ENCODE assay signal across 13 cellular contexts in the genomic region with DNA sequence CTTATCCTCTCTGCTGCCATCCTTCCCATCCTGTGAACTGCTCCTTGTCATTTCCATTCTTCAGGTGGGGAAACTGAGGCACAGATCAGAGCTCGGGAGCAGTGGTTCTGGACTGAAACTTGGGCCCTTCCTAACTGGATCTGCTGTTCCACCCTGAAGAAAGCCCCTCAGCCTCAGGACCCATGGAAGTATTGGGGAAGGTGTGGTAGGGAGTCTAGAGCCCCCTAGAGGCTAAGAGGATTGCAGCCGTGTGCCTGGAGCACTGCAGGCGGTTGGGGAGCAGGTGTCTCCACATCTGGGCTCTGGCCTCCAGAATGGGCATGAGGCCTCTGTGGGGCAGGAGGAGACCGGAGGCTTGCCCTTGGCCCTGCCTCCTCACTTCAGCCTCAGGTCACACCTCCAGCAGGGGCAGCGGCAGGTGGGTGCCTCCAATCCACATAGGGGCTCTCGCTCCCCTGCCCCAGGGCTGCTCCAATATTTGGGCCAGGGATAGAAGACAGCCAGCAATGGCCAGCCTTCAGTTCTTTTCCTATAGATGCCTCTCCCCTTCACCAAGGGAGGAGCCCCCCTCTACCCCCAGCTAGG. TPM values are rescaled to one million over a fixed set of nuclear protein-coding genes. Genes with fewer than 3 reads are reported as not detected.
DNase-seq lines count a peak whose midpoint lies in the region; ATAC-seq and TF ChIP-seq lines count a peak whose summit lies in the region.
"Had no signal": no experiment of that assay in that cellular context is flagged by ENCODE, and none has a peak within 500 bp of the region (broad histone marks: within the 10 kb centered on the region; RNA-seq: fewer than 3 reads in every experiment).

No MANE protein-coding gene starts in this region.

- no peak overlapping the region for H3K4me3 Mint-ChIP-seq in osteocyte (ENCODE audit: unreplicated experiment)
- H3K4me3 Mint-ChIP-seq: activated naive CD8-positive, alpha-beta T cell treated with anti-CD3 and anti-CD28 coated beads, Interleukin-2, amount 10 ng/mL, durations not matched to agents 7 days and 5 days; stimulated activated naive CD8-positive, alpha-beta T cell treated with anti-CD3 and anti-CD28 coated beads, Interleukin-15, Interleukin-2, amounts not matched to agents 100 ng/mL and 50 ng/mL, for 24 hours had no signal

- no peak overlapping the region for H2AFZ ChIP-seq in MM.1S (ENCODE audit: low read length)

- H3K4me3 ChIP-seq in MM.1S (ENCODE audit: low read length) = no peak overlapping the region
- H3K4me3 ChIP-seq: BLaER1 treated with 17β-estradiol and CSF1 and Interleukin-3, amounts not matched to agents 10 nM and 100 nM; HAP-1 had no signal

- H3K27ac Mint-ChIP-seq in osteocyte (ENCODE audit: unreplicated experiment) = no peak overlapping the region
- H3K27ac Mint-ChIP-seq: activated naive CD8-positive, alpha-beta T cell treated with anti-CD3 and anti-CD28 coated beads, Interleukin-2, amount 10 ng/mL, durations not matched to agents 7 days and 5 days; stimulated activated naive CD8-positive, alpha-beta T cell treated with anti-CD3 and anti-CD28 coated beads, Interleukin-15, Interleukin-2, amounts not matched to agents 100 ng/mL and 50 ng/mL, for 24 hours had no signal

- H3F3A ChIP-seq in MM.1S (ENCODE audit: insufficient read depth, low read length) = no peaks in the 10 kb centered on the region

- no peaks in the 10 kb centered on the region for H4K20me1 ChIP-seq in MM.1S (ENCODE audit: insufficient read depth, low read length)

- no peak overlapping the region for H3K27ac ChIP-seq in MM.1S (ENCODE audit: low read length)
- H3K27ac ChIP-seq: BLaER1 treated with 17β-estradiol and CSF1 and Interleukin-3, amounts not matched to agents 10 nM and 100 nM had no signal

- H3K4me1 ChIP-seq in MM.1S (ENCODE audit: low read length) = no peaks in the 10 kb centered on the region
- H3K4me1 ChIP-seq: BLaER1 treated with 17β-estradiol and CSF1 and Interleukin-3, amounts not matched to agents 10 nM and 100 nM; HAP-1 had no signal

- no peaks in the 10 kb centered on the region for H3K9me3 ChIP-seq in MM.1S (replicated peaks; ENCODE audit: insufficient read depth, low read length)
- H3K9me3 ChIP-seq: BLaER1 treated with 17β-estradiol and CSF1 and Interleukin-3, amounts not matched to agents 10 nM and 100 nM; HAP-1 had no signal

- ATAC-seq in HG03469 (IDR thresholded peaks at IDR 0.05; ENCODE audit: unreplicated experiment) = no peak

- DNase-seq in NCI-H748 (lab: John Stamatoyannopoulos, UW; ENCODE audit: unreplicated experiment) (peak; percentile 18), NCI-H748 treated with DMSO at 0.1 percent for 48 hours (lab: John Stamatoyannopoulos, UW) (no peak), MM.1S (no peak), cerebellar cortex (ENCODE audit: low spot score) (peak; percentile 15), osteocyte (ENCODE audit: extremely low spot score, unreplicated experiment) (no peak), COLO668 (lab: John Stamatoyannopoulos, UW; ENCODE audit: unreplicated experiment) (no peak), NCI-H2196 (lab: John Stamatoyannopoulos, UW; ENCODE audit: unreplicated experiment) (no peak)
- DNase-seq: activated naive CD8-positive, alpha-beta T cell treated with anti-CD3 and anti-CD28 coated beads, Interleukin-2, amount 10 ng/mL, durations not matched to agents 7 days and 5 days; mesenchymal stem cell had no signal

- H3K4me2 ChIP-seq in MM.1S (ENCODE audit: low read depth, low read length) = no peak overlapping the region
- H3K4me2 ChIP-seq: BLaER1 treated with 17β-estradiol and CSF1 and Interleukin-3, amounts not matched to agents 10 nM and 100 nM had no signal

- no peaks in the 10 kb centered on the region for H3K9me2 ChIP-seq in MM.1S (replicated peaks; ENCODE audit: insufficient read depth, low read length)

- H3K4me1 Mint-ChIP-seq in osteocyte (ENCODE audit: unreplicated experiment) = peaks cover 10% of the 10 kb centered on the region
- H3K4me1 Mint-ChIP-seq: activated naive CD8-positive, alpha-beta T cell treated with anti-CD3 and anti-CD28 coated beads, Interleukin-2, amount 10 ng/mL, durations not matched to agents 7 days and 5 days had no signal

- no peaks in the 10 kb centered on the region for H3K36me3 Mint-ChIP-seq in osteocyte (ENCODE audit: unreplicated experiment)
- H3K36me3 Mint-ChIP-seq: activated naive CD8-positive, alpha-beta T cell treated with anti-CD3 and anti-CD28 coated beads, Interleukin-2, amount 10 ng/mL, durations not matched to agents 7 days and 5 days had no signal

- H3K27me3 ChIP-seq in MM.1S (replicated peaks; ENCODE audit: insufficient read depth, low read length) = peaks cover 65% of the 10 kb centered on the region

- TF ChIP-seq CTCF in MM.1S (IDR thresholded peaks at IDR 0.05; ENCODE audit: low read length) (peak; percentile 45), osteocyte (IDR thresholded peaks at IDR 0.05) (peak; percentile 32)

- no peaks in the 10 kb centered on the region for H3K36me3 ChIP-seq in MM.1S (replicated peaks; ENCODE audit: insufficient read depth, low read length)
- H3K36me3 ChIP-seq: BLaER1 treated with 17β-estradiol and CSF1 and Interleukin-3, amounts not matched to agents 10 nM and 100 nM; HAP-1 had no signal

- peaks cover 57% of the 10 kb centered on the region for H3K27me3 Mint-ChIP-seq in osteocyte (ENCODE audit: unreplicated experiment)

- no peaks in the 10 kb centered on the region for H3K79me2 ChIP-seq in MM.1S (ENCODE audit: low read length)

- no peak overlapping the region for H3K9ac ChIP-seq in MM.1S (ENCODE audit: low read length)
- H3K9ac ChIP-seq: BLaER1 treated with 17β-estradiol and CSF1 and Interleukin-3, amounts not matched to agents 10 nM and 100 nM had no signal

- peaks cover 5% of the 10 kb centered on the region for H3K9me3 Mint-ChIP-seq in osteocyte (ENCODE audit: unreplicated experiment)
- H3K9me3 Mint-ChIP-seq: activated naive CD8-positive, alpha-beta T cell treated with anti-CD3 and anti-CD28 coated beads, Interleukin-2, amount 10 ng/mL, durations not matched to agents 7 days and 5 days; stimulated activated naive CD8-positive, alpha-beta T cell treated with anti-CD3 and anti-CD28 coated beads, Interleukin-15, Interleukin-2, amounts not matched to agents 100 ng/mL and 50 ng/mL, for 24 hours had no signal

RNA-seq across cellular contexts. Expression of gene DNAJB8, which starts 28.1 kb away (rescaled TPM):
- not detected in 2 replicates for total RNA-seq in osteocyte
- total RNA-seq: activated naive CD8-positive, alpha-beta T cell treated with anti-CD3 and anti-CD28 coated beads, Interleukin-2, amount 10 ng/mL, durations not matched to agents 7 days and 5 days had no signal

RNA-seq across cellular contexts. Expression of gene GATA2, which starts 54.4 kb away (rescaled TPM):
- 0.67 and 0.91 TPM in 2 replicates for total RNA-seq in osteocyte
- total RNA-seq: activated naive CD8-positive, alpha-beta T cell treated with anti-CD3 and anti-CD28 coated beads, Interleukin-2, amount 10 ng/mL, durations not matched to agents 7 days and 5 days had no signal

Comparison
In these comparisons a context has a peak if more than half of its experiments do, and no peak if none do; other contexts are left out.
1. DNase-seq: peak in NCI-H748 (single experiment) and cerebellar cortex (single experiment); none in NCI-H748 treated with DMSO at 0.1 percent for 48 hours (single experiment), MM.1S (single experiment), osteocyte (single experiment), COLO668 (single experiment) and NCI-H2196 (single experiment).